Comparison of ENCODE assay signal across 10 cellular contexts in the genomic region with DNA sequence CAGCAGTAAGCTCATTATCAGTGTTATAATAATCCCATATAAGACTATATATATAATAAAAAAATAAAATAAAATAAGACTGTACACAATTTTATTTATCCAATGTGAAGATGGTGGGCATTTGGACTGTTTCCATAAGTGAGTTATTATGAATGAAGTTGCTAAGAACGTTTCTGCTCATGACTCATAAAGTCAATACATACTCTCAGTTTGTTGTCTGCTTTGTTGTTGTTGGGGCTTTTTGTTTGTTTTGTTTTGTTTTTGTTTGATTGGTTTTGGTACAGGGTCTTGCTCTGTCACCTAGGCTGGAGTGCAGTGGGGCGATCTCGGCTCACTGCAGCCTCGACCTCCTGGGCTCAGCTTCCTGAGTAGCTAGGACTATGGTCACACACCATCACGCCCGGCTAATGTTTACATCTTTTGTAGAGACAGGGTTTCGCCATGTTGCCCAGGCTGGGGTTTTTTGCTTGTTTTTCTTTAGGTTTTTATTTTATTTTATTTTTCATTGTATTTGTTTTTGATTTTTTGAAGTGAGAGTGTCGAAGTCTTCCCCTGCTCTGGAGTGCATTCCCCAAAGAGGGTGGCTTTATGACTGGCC. TPM values are rescaled to one million over a fixed set of nuclear protein-coding genes. Genes with fewer than 3 reads are reported as not detected.
DNase-seq lines count a peak whose midpoint lies in the region; ATAC-seq and TF ChIP-seq lines count a peak whose summit lies in the region.
"Had no signal": no experiment of that assay in that cellular context is flagged by ENCODE, and none has a peak within 500 bp of the region (broad histone marks: within the 10 kb centered on the region; RNA-seq: fewer than 3 reads in every experiment).

No MANE protein-coding gene starts in this region.

- peak overlapping the region; percentile 93 for H2AFZ ChIP-seq in HCT116 (ENCODE audit: low read depth, low read length, poor library complexity, severe bottlenecking)

- no peak overlapping the region for H4K5ac ChIP-seq in mesendoderm (ENCODE audit: low read length)

- no peak overlapping the region for H3K23ac ChIP-seq in mesendoderm (ENCODE audit: low read length)

- no peak for TF ChIP-seq CTCF in HCT116 (IDR thresholded peaks at IDR 0.05 in 2 of 3, conservative IDR thresholded peaks at IDR 0.05 in 1 of 3; ENCODE audit: borderline replicate concordance in 1 of 3, insufficient read depth in 1 of 3, low read depth in 2 of 3, low read length in 2 of 3)

- no peak overlapping the region for H2BK120ac ChIP-seq in mesendoderm (ENCODE audit: low read depth, low read length)

- no peaks in the 10 kb centered on the region for H3K79me1 ChIP-seq in mesendoderm (ENCODE audit: low read length)

- H3K9ac ChIP-seq in HCT116 (ENCODE audit: low read length) (peak overlapping the region; percentile 45), adipocyte (ENCODE audit: low read length) (no peak overlapping the region), mesendoderm (ENCODE audit: low read length) (peak overlapping the region; percentile 33)

- peaks cover 26 to 57% of the 10 kb centered on the region in 2 experiments for H3K4me1 ChIP-seq in HCT116 (ENCODE audit: control insufficient read depth in 1 of 2, insufficient read depth in 2 of 2, low read length in 2 of 2)
- H3K4me1 ChIP-seq in adipocyte (ENCODE audit: control insufficient read depth, insufficient read depth, low read length) = peaks cover 16% of the 10 kb centered on the region
- H3K4me1 ChIP-seq in mesendoderm (ENCODE audit: control insufficient read depth, low read depth, low read length) = no peaks in the 10 kb centered on the region

- ATAC-seq in HCT116 (no peak), GM21447 (IDR thresholded peaks at IDR 0.05; ENCODE audit: unreplicated experiment) (no peak)

- BruUV-seq in HCT116 (replicated peaks; lab: Mats Ljungman, UMichigan) = no TSS peak

- H3K27me3 ChIP-seq in HCT116 (ENCODE audit: insufficient read depth, low read length) = no peaks in the 10 kb centered on the region
- H3K27me3 ChIP-seq in adipocyte (replicated peaks; ENCODE audit: control insufficient read depth, insufficient read depth, low read length) = no peaks in the 10 kb centered on the region
- H3K27me3 ChIP-seq in mesendoderm (ENCODE audit: insufficient read depth, low read length, poor library complexity) = peaks cover 13% of the 10 kb centered on the region

- H3K56ac ChIP-seq in mesendoderm (ENCODE audit: low read length) = peak overlapping the region; percentile 47

- H2AK5ac ChIP-seq in mesendoderm (ENCODE audit: low read length) = no peak overlapping the region

- H3K9me3 ChIP-seq in HCT116 (ENCODE audit: control insufficient read depth in 1 of 2, insufficient read depth in 1 of 2, low read depth in 1 of 2, low read length in 2 of 2) = no peaks in the 10 kb centered on the region
- no peaks in the 10 kb centered on the region for H3K9me3 ChIP-seq in adipocyte (ENCODE audit: control insufficient read depth, low read length)

- no peaks in the 10 kb centered on the region for H3K9me2 ChIP-seq in HCT116 (ENCODE audit: insufficient read depth)

- H4K8ac ChIP-seq in mesendoderm (ENCODE audit: low read depth, low read length) = no peak overlapping the region

- no peak for TF ChIP-seq RAD21 in HCT116 (IDR thresholded peaks at IDR 0.05; ENCODE audit: low read depth)

- RAD21 ChIA-PET in HCT116 (lab: Charles Lee; ENCODE audit: low non-redundant PET in 1 of 2, low total read pairs in 2 of 2, uncharacterized antibody in 2 of 2, unreplicated experiment in 2 of 2) = no interaction called here

- H3K79me2 ChIP-seq in HCT116 (ENCODE audit: insufficient read depth, low read length) (no peaks in the 10 kb centered on the region), mesendoderm (ENCODE audit: control insufficient read depth, insufficient read depth, low read length) (no peaks in the 10 kb centered on the region)

- H3K18ac ChIP-seq in mesendoderm (ENCODE audit: low read length) = no peak overlapping the region

- H3K36me3 ChIP-seq in HCT116 (ENCODE audit: control insufficient read depth in 1 of 2, insufficient read depth in 2 of 2, low read length in 2 of 2) = no peaks in the 10 kb centered on the region
- H3K36me3 ChIP-seq in adipocyte (ENCODE audit: control insufficient read depth, insufficient read depth, low read length, severe bottlenecking) = no peaks in the 10 kb centered on the region
- no peaks in the 10 kb centered on the region for H3K36me3 ChIP-seq in mesendoderm (ENCODE audit: control insufficient read depth, insufficient read depth, low read length)

- no CpG with 5 or more reads among the region's 8 CpGs for WGBS in mesendoderm (ENCODE audit: extremely low coverage, insufficient coverage, low lambda C conversion rate)

- H2BK15ac ChIP-seq in mesendoderm (replicated peaks; ENCODE audit: low read depth) = no peak overlapping the region

- no peak overlapping the region for H3K4ac ChIP-seq in mesendoderm (ENCODE audit: low read depth, low read length)

- POLR2A ChIA-PET in HCT116 (lab: Charles Lee) = interaction anchor here (0.7 to 3.2 kb wide), 5 partner anchors 14 to 36 kb away, joined by 3 to 13 read pairs (median 4); a partner anchor contains a TSS

- TF ChIP-seq POLR2A in HCT116 (IDR thresholded peaks at IDR 0.05; ENCODE audit: borderline replicate concordance, extremely low read depth, insufficient read depth, insufficient read length) = no peak

- intact Hi-C loops in HCT116 (cut with micrococcal nuclease) = no loop called here

- H3K27ac ChIP-seq in HCT116 (ENCODE audit: low read depth, low read length) (peak overlapping the region; percentile 67), mesendoderm (ENCODE audit: low read depth, low read length) (no peak overlapping the region)

- H4K20me1 ChIP-seq in HCT116 (ENCODE audit: insufficient read depth) = no peaks in the 10 kb centered on the region

- H3K4me3 ChIP-seq in HCT116 (replicated peaks in 1 of 2; ENCODE audit: low read depth in 1 of 2, low read length in 2 of 2) (peak overlapping the region; percentile 29 to 42), adipocyte (ENCODE audit: low read length) (peak overlapping the region; percentile 35), mesendoderm (ENCODE audit: low read length) (peak overlapping the region; percentile 2)

- peak overlapping the region; percentile 90 for H3K4me2 ChIP-seq in HCT116 (ENCODE audit: low read length)
- H3K4me2 ChIP-seq in mesendoderm (ENCODE audit: low read length) = peak overlapping the region; percentile 7

- in situ Hi-C loops in ACHN (cut with HindIII; ENCODE audit: low pct_ligation_motif_present, low pct_unique_long_range_greater_than_20kb, low sequenced_read_pairs) = no loop called here

- DNase-seq in ACHN (peak; percentile 49), HCT116 (ENCODE audit: low read depth, low spot score) (no peak), adipocyte (ENCODE audit: low read depth) (peak; percentile 40), mesendoderm (no peak), ecto neural progenitor cell (ENCODE audit: low spot score) (no peak), C1 segment of cervical spinal cord (lab: John Stamatoyannopoulos, UW) (no peak), NCI-H510A (lab: John Stamatoyannopoulos, UW) (no peak)
- DNase-seq: GDM1, NCI-H2081 treated with DMSO at 0.1 percent for 48 hours had no signal

- no peak overlapping the region for H2BK5ac ChIP-seq in mesendoderm (ENCODE audit: low read length)

- CTCF ChIA-PET in HCT116 (lab: Charles Lee) = no interaction called here

TF ChIP-seq in HCT116, 20 proteins besides CTCF, POLR2A, EP300 and RAD21:
- TF ChIP-seq ZNF274 (IDR thresholded peaks at IDR 0.05; ENCODE audit: low read depth, low read length) = no peak
- TF ChIP-seq, protein P1, sequence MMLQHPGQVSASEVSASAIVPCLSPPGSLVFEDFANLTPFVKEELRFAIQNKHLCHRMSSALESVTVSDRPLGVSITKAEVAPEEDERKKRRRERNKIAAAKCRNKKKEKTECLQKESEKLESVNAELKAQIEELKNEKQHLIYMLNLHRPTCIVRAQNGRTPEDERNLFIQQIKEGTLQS (IDR thresholded peaks at IDR 0.05) = no peak
TF ChIP-seq in HCT116: peak in this region for 0.

RNA-seq across cellular contexts. Expression of a gene that starts 18.0 kb away (rescaled TPM):
- 30.2 TPM for total RNA-seq in HCT116 (2021; ENCODE audit: unreplicated experiment)
- 21.9 and 25.3 TPM in 2 replicates for polyA plus RNA-seq in HCT116 (2012)
- 0.04 TPM for polyA plus RNA-seq in mesendoderm (2013, experiment 1 of 2)
- polyA plus RNA-seq in mesendoderm (2013, experiment 2 of 2) = 0.06 TPM

RNA-seq across cellular contexts. Expression of a gene that starts 36.1 kb away (rescaled TPM):
- total RNA-seq in HCT116 (2021; ENCODE audit: unreplicated experiment) = 51.8 TPM
- 34.1 and 37.8 TPM in 2 replicates for polyA plus RNA-seq in HCT116 (2012)
- polyA plus RNA-seq in mesendoderm (2013, experiment 1 of 2) = 15.1 TPM
- polyA plus RNA-seq in mesendoderm (2013, experiment 2 of 2) = 14.4 TPM

RNA-seq across cellular contexts. Expression of a gene that starts 39.6 kb away (rescaled TPM):
- not detected for total RNA-seq in HCT116 (2021; ENCODE audit: unreplicated experiment)
- 0.02 TPM in 1 of 2 replicates, not detected in the other for polyA plus RNA-seq in HCT116 (2012)
- not detected for polyA plus RNA-seq in mesendoderm (2013, experiment 1 of 2)
- not detected for polyA plus RNA-seq in mesendoderm (2013, experiment 2 of 2)

RNA-seq across cellular contexts. Expression of a gene that starts 56.0 kb away (rescaled TPM):
- not detected for total RNA-seq in HCT116 (2021; ENCODE audit: unreplicated experiment)
- polyA plus RNA-seq in HCT116 (2012) = 0.10 TPM in 1 of 2 replicates, not detected in the other
- not detected for polyA plus RNA-seq in mesendoderm (2013, experiment 1 of 2)
- not detected for polyA plus RNA-seq in mesendoderm (2013, experiment 2 of 2)

RNA-seq across cellular contexts. Expression of a gene that starts 56.7 kb away (rescaled TPM):
- 2,432 TPM for total RNA-seq in HCT116 (2021; ENCODE audit: unreplicated experiment)
- polyA plus RNA-seq in HCT116 (2012) = 5,228 and 5,585 TPM in 2 replicates
- polyA plus RNA-seq in mesendoderm (2013, experiment 1 of 2) = 3,047 TPM
- 3,083 TPM for polyA plus RNA-seq in mesendoderm (2013, experiment 2 of 2)

Comparison
In these comparisons a context has a peak if more than half of its experiments do, and no peak if none do; other contexts are left out.
1. DNase-seq: peak in ACHN (single experiment) and adipocyte (single experiment); none in HCT116 (single experiment), mesendoderm (single experiment), ecto neural progenitor cell (single experiment), C1 segment of cervical spinal cord (0 of 14) and NCI-H510A (single experiment).
2. Peak in every context shown above with its lines, with median percentiles within 50 percentile points of each other: H3K4me3 ChIP-seq.